ENCODE assay signal across 8 cellular contexts in genomic region chr1:76330993-76331603, GRCh38.
DNase-seq lines count a peak whose midpoint lies in the region; ATAC-seq, FAIRE-seq and TF ChIP-seq lines count a peak whose summit lies in the region.

No MANE protein-coding gene starts in this region.

- no peak overlapping the region for H3K4me3 ChIP-seq in pancreas

- WGBS in pancreas, 2 donors, result 9 to 10% methylated on average over 3 of the region's 3 CpGs

- H3K9me3 ChIP-seq in pancreas, result no peaks in the 10 kb centered on the region

- H3K36me3 ChIP-seq in pancreas, result no peaks in the 10 kb centered on the region

- H3K4me1 ChIP-seq in pancreas, result no peaks in the 10 kb centered on the region

- peak; percentile 22 for DNase-seq in DMS 273 treated with DMSO at 0.1 percent for 48 hours (lab: John Stamatoyannopoulos, UW)
- DNase-seq in NCI-H460 (ENCODE audit: extremely low read depth, low read depth), result peak; percentile 62
- peak; percentile 14 for DNase-seq in activated T-cell treated with anti-CD3 and anti-CD28 coated beads for 4 hours
- DNase-seq in foreskin melanocyte, result peak; percentile 59
- peak in 1 of 6 donors; percentile 34 for DNase-seq in pancreas
- DNase-seq in 8988T, result no peak

- ATAC-seq in GM19351 (IDR thresholded peaks at IDR 0.05; ENCODE audit: unreplicated experiment) (peak; percentile 93), HG03354 (IDR thresholded peaks at IDR 0.05; ENCODE audit: poor library complexity, severe bottlenecking, unreplicated experiment) (peak; percentile 94), pancreas (peak; percentile 58 to 82 (median 78))

- FAIRE-seq in pancreas (lab: Jason Lieb, UNC), result peak; percentile 43

- H3K27me3 ChIP-seq in pancreas, result no peaks in the 10 kb centered on the region

- intact Hi-C loops in pancreas (cut with DNase I), result no loop called here

- no peak overlapping the region for H3K27ac ChIP-seq in pancreas

- peak; percentile 77 to 90 (median 87) for TF ChIP-seq CTCF in pancreas (IDR thresholded peaks at IDR 0.05)
